In genomic region chr3:53259427-53260259, GRCh38 we compare ENCODE assay signal across 2 cellular contexts.
TF ChIP-seq lines count a peak whose summit lies in the region.

No MANE protein-coding gene starts in this region.

TF ChIP-seq in IMR-90, 13 proteins besides CTCF, POLR2A, EP300 and RAD21:
- TF ChIP-seq USF2 (IDR thresholded peaks at IDR 0.05; ENCODE audit: low read depth, low read length): no peak
- TF ChIP-seq MAZ (IDR thresholded peaks at IDR 0.05; ENCODE audit: borderline replicate concordance, low read depth, low read length): no peak
- TF ChIP-seq NFE2L2 (IDR thresholded peaks at IDR 0.05; ENCODE audit: low read depth, low read length): no peak
- TF ChIP-seq CEBPB (IDR thresholded peaks at IDR 0.05; ENCODE audit: low read depth, low read length): no peak
- TF ChIP-seq SMC3 (IDR thresholded peaks at IDR 0.05; ENCODE audit: low read depth, low read length): no peak
- TF ChIP-seq FOS (IDR thresholded peaks at IDR 0.05; ENCODE audit: low read depth, low read length): no peak
- no peak for TF ChIP-seq RFX5 (IDR thresholded peaks at IDR 0.05; ENCODE audit: low read depth, low read length)
- no peak for TF ChIP-seq MXI1 (IDR thresholded peaks at IDR 0.05; ENCODE audit: borderline replicate concordance, low read depth, low read length)
- TF ChIP-seq MAFK (IDR thresholded peaks at IDR 0.05; ENCODE audit: low read depth, low read length): no peak
- TF ChIP-seq CHD1 (IDR thresholded peaks at IDR 0.05; ENCODE audit: low read depth, low read length): no peak
- no peak for TF ChIP-seq BHLHE40 (IDR thresholded peaks at IDR 0.05; ENCODE audit: low read depth, low read length)
- TF ChIP-seq RCOR1 (IDR thresholded peaks at IDR 0.05; ENCODE audit: insufficient replicate concordance, low read length): no peak
- no peak for TF ChIP-seq ELK1 (IDR thresholded peaks at IDR 0.05; ENCODE audit: borderline replicate concordance, low read depth, low read length)

TF ChIP-seq in HepG2, 621 proteins besides CTCF, POLR2A, EP300 and RAD21 (continues in another document):
- TF ChIP-seq HCFC1 (IDR thresholded peaks at IDR 0.05; ENCODE audit: low read depth, low read length): no peak
- no peak for TF ChIP-seq MBNL3 (CRISPR knock-in tag; conservative IDR thresholded peaks at IDR 0.05)
- 0 out of 2 replicates have a peak, but pooled peaks have one; percentile 31 for TF ChIP-seq ZNF614 (CRISPR knock-in tag; IDR thresholded peaks at IDR 0.05; ENCODE audit: borderline replicate concordance)
- TF ChIP-seq ATF7 (IDR thresholded peaks at IDR 0.05): no peak
- 0 out of 2 replicates have a peak, but pooled peaks have one; percentile 45 for TF ChIP-seq ATF7 (CRISPR knock-in tag; IDR thresholded peaks at IDR 0.05)
- TF ChIP-seq ZNF609 (CRISPR knock-in tag; IDR thresholded peaks at IDR 0.05; ENCODE audit: borderline replicate concordance): no peak
- TF ChIP-seq TP53 (CRISPR knock-in tag; conservative IDR thresholded peaks at IDR 0.05): no peak
- TF ChIP-seq RBM22 (optimal IDR thresholded peaks at IDR 0.05; ENCODE audit: low read length): no peak
- TF ChIP-seq SAP130 (CRISPR knock-in tag; IDR thresholded peaks at IDR 0.05; ENCODE audit: low read depth): peak; percentile 34; the same call in 1 of the 2 replicates
- TF ChIP-seq ZFP82 (CRISPR knock-in tag; IDR thresholded peaks at IDR 0.05; ENCODE audit: borderline replicate concordance): no peak
- TF ChIP-seq MNT (IDR thresholded peaks at IDR 0.05): peak; percentile 42; the same call in 1 of the 2 replicates
- no peak for TF ChIP-seq ZNF446 (CRISPR knock-in tag; IDR thresholded peaks at IDR 0.05)
- no peak for TF ChIP-seq CSRNP1 (CRISPR knock-in tag; IDR thresholded peaks at IDR 0.05)
- TF ChIP-seq ZFP62 (CRISPR knock-in tag; IDR thresholded peaks at IDR 0.05): no peak
- TF ChIP-seq DRAP1 (CRISPR knock-in tag; IDR thresholded peaks at IDR 0.05): no peak
- TF ChIP-seq ZBTB25 (CRISPR knock-in tag; IDR thresholded peaks at IDR 0.05): no peak
- TF ChIP-seq ZNF768 (CRISPR knock-in tag; IDR thresholded peaks at IDR 0.05): no peak
- TF ChIP-seq ZNF713 (CRISPR knock-in tag; IDR thresholded peaks at IDR 0.05): no peak
- no peak for TF ChIP-seq MAFK (conservative IDR thresholded peaks at IDR 0.05 in 1 of 2, IDR thresholded peaks at IDR 0.05 in 1 of 2; ENCODE audit: low read length in 2 of 2)
- no peak for TF ChIP-seq DNMT1 (CRISPR knock-in tag; IDR thresholded peaks at IDR 0.05)
- no peak for TF ChIP-seq SRF (IDR thresholded peaks at IDR 0.05; ENCODE audit: low read depth, low read length)
- no peak for TF ChIP-seq SNAPC2 (CRISPR knock-in tag; IDR thresholded peaks at IDR 0.05)
- TF ChIP-seq ATRX (CRISPR knock-in tag; IDR thresholded peaks at IDR 0.05; ENCODE audit: borderline replicate concordance): no peak
- no peak for TF ChIP-seq ETS1 (CRISPR knock-in tag; IDR thresholded peaks at IDR 0.05)
- TF ChIP-seq ZBTB20 (CRISPR knock-in tag; IDR thresholded peaks at IDR 0.05; ENCODE audit: borderline replicate concordance, low read depth): no peak
- TF ChIP-seq IKZF1 (IDR thresholded peaks at IDR 0.05): no peak
- TF ChIP-seq ZNF740 (CRISPR knock-in tag; IDR thresholded peaks at IDR 0.05): no peak
- no peak for TF ChIP-seq RCOR2 (CRISPR knock-in tag; IDR thresholded peaks at IDR 0.05)
- TF ChIP-seq IRF9 (CRISPR knock-in tag; IDR thresholded peaks at IDR 0.05; ENCODE audit: borderline replicate concordance): no peak
- TF ChIP-seq ZNF687 (CRISPR knock-in tag; IDR thresholded peaks at IDR 0.05): peak; percentile 60
- no peak for TF ChIP-seq ZNF879 (CRISPR knock-in tag; IDR thresholded peaks at IDR 0.05)
- no peak for TF ChIP-seq JARID2 (CRISPR knock-in tag; IDR thresholded peaks at IDR 0.05; ENCODE audit: insufficient replicate concordance)
- no peak for TF ChIP-seq REPIN1 (CRISPR knock-in tag; IDR thresholded peaks at IDR 0.05; ENCODE audit: borderline replicate concordance, low read depth)
- no peak for TF ChIP-seq NPAS2 (CRISPR knock-in tag; IDR thresholded peaks at IDR 0.05; ENCODE audit: borderline replicate concordance)
- no peak for TF ChIP-seq ZFYVE20 (CRISPR knock-in tag; IDR thresholded peaks at IDR 0.05; ENCODE audit: borderline replicate concordance, low read depth)
- no peak for TF ChIP-seq SOX13 (IDR thresholded peaks at IDR 0.05)
- TF ChIP-seq SOX13 (CRISPR knock-in tag; conservative IDR thresholded peaks at IDR 0.05 in 1 of 2, IDR thresholded peaks at IDR 0.05 in 1 of 2): 0 out of 4 replicates have a peak, but pooled peaks of 1 of the 2 experiments have one; percentile 3
- no peak for TF ChIP-seq ZNF556 (CRISPR knock-in tag; IDR thresholded peaks at IDR 0.05; ENCODE audit: borderline replicate concordance)
- no peak for TF ChIP-seq ZBTB21 (CRISPR knock-in tag; IDR thresholded peaks at IDR 0.05)
- TF ChIP-seq PBX3 (CRISPR knock-in tag; IDR thresholded peaks at IDR 0.05; ENCODE audit: borderline replicate concordance): no peak
- TF ChIP-seq PHF8 (CRISPR knock-in tag; IDR thresholded peaks at IDR 0.05): no peak
- TF ChIP-seq CREM (IDR thresholded peaks at IDR 0.05): no peak
- no peak for TF ChIP-seq CREM (CRISPR knock-in tag; IDR thresholded peaks at IDR 0.05)
